In genomic region chr22:41401781-41402648, GRCh38 we compare ENCODE assay signal across 1 cellular context.
TF ChIP-seq lines count a peak whose summit lies in the region.

No MANE protein-coding gene starts in this region.

TF ChIP-seq in HCT116, 20 proteins besides CTCF, POLR2A, EP300 and RAD21 (continued from another document):
- TF ChIP-seq, protein P1, sequence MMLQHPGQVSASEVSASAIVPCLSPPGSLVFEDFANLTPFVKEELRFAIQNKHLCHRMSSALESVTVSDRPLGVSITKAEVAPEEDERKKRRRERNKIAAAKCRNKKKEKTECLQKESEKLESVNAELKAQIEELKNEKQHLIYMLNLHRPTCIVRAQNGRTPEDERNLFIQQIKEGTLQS (IDR thresholded peaks at IDR 0.05): no peak
